In genomic region chr13:41706189-41706588, GRCh38 we compare ENCODE assay signal across 21 cellular contexts.
DNase-seq lines count a peak whose midpoint lies in the region; ATAC-seq and TF ChIP-seq lines count a peak whose summit lies in the region.
"Had no signal": no experiment of that assay in that cellular context is flagged by ENCODE, and none has a peak within 500 bp of the region (broad histone marks: within the 10 kb centered on the region; RNA-seq: fewer than 3 reads in every experiment).

No MANE protein-coding gene starts in this region.

- peak overlapping the region; percentile 16 for H3K4me2 ChIP-seq in parathyroid adenoma (ENCODE audit: low read length)
- H3K4me2 ChIP-seq: smooth muscle cell had no signal

- H2AFZ ChIP-seq in parathyroid adenoma, result no peak overlapping the region

- ATAC-seq in activated naive CD8-positive, alpha-beta T cell treated with anti-CD3 and anti-CD28 coated beads, Interleukin-2, amount 50 U/mL, for 24 hours, result peak; percentile 75
- no peak for ATAC-seq in GM19455 (IDR thresholded peaks at IDR 0.05; ENCODE audit: unreplicated experiment)
- no peak for ATAC-seq in HG03354 (IDR thresholded peaks at IDR 0.05; ENCODE audit: poor library complexity, severe bottlenecking, unreplicated experiment)
- ATAC-seq: body of pancreas, lower lobe of right lung had no signal

- H3K4me3 Mint-ChIP-seq in activated naive CD8-positive, alpha-beta T cell treated with anti-CD3 and anti-CD28 coated beads, Interleukin-2, amount 50 U/mL, for 24 hours, result no peak overlapping the region
- H3K4me3 Mint-ChIP-seq in activated naive CD8-positive, alpha-beta T cell treated with anti-CD3 and anti-CD28 coated beads for 36 hours, result no peak overlapping the region
- H3K4me3 Mint-ChIP-seq: activated naive CD4-positive, alpha-beta T cell treated with anti-CD3 and anti-CD28 coated beads for 36 hours; activated T-cell treated with anti-CD3 and anti-CD28 coated beads, Interleukin-2, amount 50 U/mL, for 24 hours; dendritic cell treated with granulocyte-macrophage colony-stimulating factor and Interleukin-4, amounts not matched to agents 40 ng/mL and 50 ng/mL, for 4 days had no signal

- peaks cover 9% of the 10 kb centered on the region for H3K4me1 Mint-ChIP-seq in activated naive CD8-positive, alpha-beta T cell treated with anti-CD3 and anti-CD28 coated beads, Interleukin-2, amount 50 U/mL, for 24 hours
- peaks cover 6% of the 10 kb centered on the region for H3K4me1 Mint-ChIP-seq in activated naive CD8-positive, alpha-beta T cell treated with anti-CD3 and anti-CD28 coated beads for 36 hours

- H3K36me3 Mint-ChIP-seq in activated naive CD8-positive, alpha-beta T cell treated with anti-CD3 and anti-CD28 coated beads, Interleukin-2, amount 50 U/mL, for 24 hours (ENCODE audit: low read depth), result peaks cover 5% of the 10 kb centered on the region
- peaks cover 11% of the 10 kb centered on the region for H3K36me3 Mint-ChIP-seq in activated naive CD8-positive, alpha-beta T cell treated with anti-CD3 and anti-CD28 coated beads for 36 hours

- H3K79me2 ChIP-seq in parathyroid adenoma, result no peaks in the 10 kb centered on the region

- H3K27me3 ChIP-seq in parathyroid adenoma (ENCODE audit: control insufficient read depth, insufficient read depth, low read length), result no peaks in the 10 kb centered on the region
- H3K27me3 ChIP-seq: body of pancreas had no signal

- H3K27ac Mint-ChIP-seq in activated naive CD8-positive, alpha-beta T cell treated with anti-CD3 and anti-CD28 coated beads, Interleukin-2, amount 50 U/mL, for 24 hours, result no peak overlapping the region
- H3K27ac Mint-ChIP-seq in activated naive CD8-positive, alpha-beta T cell treated with anti-CD3 and anti-CD28 coated beads for 36 hours, result no peak overlapping the region
- H3K27ac Mint-ChIP-seq: activated naive CD4-positive, alpha-beta T cell treated with anti-CD3 and anti-CD28 coated beads for 36 hours; activated T-cell treated with anti-CD3 and anti-CD28 coated beads, Interleukin-2, amount 50 U/mL, for 24 hours; dendritic cell treated with granulocyte-macrophage colony-stimulating factor and Interleukin-4, amounts not matched to agents 40 ng/mL and 50 ng/mL, for 4 days had no signal

- no peaks in the 10 kb centered on the region for H3K27me3 Mint-ChIP-seq in activated naive CD8-positive, alpha-beta T cell treated with anti-CD3 and anti-CD28 coated beads, Interleukin-2, amount 50 U/mL, for 24 hours
- H3K27me3 Mint-ChIP-seq in activated naive CD8-positive, alpha-beta T cell treated with anti-CD3 and anti-CD28 coated beads for 36 hours, result no peaks in the 10 kb centered on the region
- H3K27me3 Mint-ChIP-seq: activated T-cell treated with anti-CD3 and anti-CD28 coated beads, Interleukin-2, amount 50 U/mL, for 24 hours; dendritic cell treated with granulocyte-macrophage colony-stimulating factor and Interleukin-4, amounts not matched to agents 40 ng/mL and 50 ng/mL, for 4 days had no signal

- H3K4me3 ChIP-seq in parathyroid adenoma (ENCODE audit: low read depth, low read length) (no peak overlapping the region), urinary bladder (ENCODE audit: low read depth, low read length) (no peak overlapping the region)
- H3K4me3 ChIP-seq: body of pancreas, lower lobe of right lung, smooth muscle cell had no signal

- no peak for DNase-seq in activated naive CD8-positive, alpha-beta T cell treated with anti-CD3 and anti-CD28 coated beads, Interleukin-2, amount 50 U/mL, for 24 hours
- no peak for DNase-seq in activated naive CD8-positive, alpha-beta T cell treated with anti-CD3 and anti-CD28 coated beads for 36 hours
- DNase-seq in fibroblast of gingiva (ENCODE audit: low read depth) (peak; percentile 20), NK-92 (lab: John Stamatoyannopoulos, UW; ENCODE audit: unreplicated experiment) (no peak)
- DNase-seq: activated CD4-positive, alpha-beta T cell treated with anti-CD3 and anti-CD28 coated beads, Interleukin-2, amount 50 U/mL, for 4 hours; activated naive CD4-positive, alpha-beta T cell treated with anti-CD3 and anti-CD28 coated beads for 36 hours; activated T-cell treated with anti-CD3 and anti-CD28 coated beads, Interleukin-2, amount 50 U/mL, for 24 hours; body of pancreas; C1 segment of cervical spinal cord; DMS 273 treated with DMSO at 0.1 percent for 48 hours; lower lobe of right lung; NCI-H1436 treated with DMSO at 0.1 percent for 48 hours; NCI-H774; stimulated activated CD4-positive, alpha-beta T cell treated with anti-CD3 and anti-CD28 coated beads, Interleukin-4, amount 100 ng/mL, for 24 hours; SW 1271 had no signal

- H3K9me3 ChIP-seq in parathyroid adenoma (ENCODE audit: control insufficient read depth, low read length), result no peaks in the 10 kb centered on the region
- H3K9me3 ChIP-seq: body of pancreas, lower lobe of right lung had no signal

- H3K36me3 ChIP-seq in parathyroid adenoma (ENCODE audit: control insufficient read depth, insufficient read depth, low read length), result no peaks in the 10 kb centered on the region
- no peaks in the 10 kb centered on the region for H3K36me3 ChIP-seq in urinary bladder (ENCODE audit: insufficient read depth)
- H3K36me3 ChIP-seq: lower lobe of right lung had no signal

- peak overlapping the region; percentile 77 for H3K27ac ChIP-seq in parathyroid adenoma
- peak overlapping the region; percentile 10 for H3K27ac ChIP-seq in urinary bladder (ENCODE audit: low read depth)
- H3K27ac ChIP-seq: lower lobe of right lung had no signal

- no peak overlapping the region for H3K9ac ChIP-seq in parathyroid adenoma

- 57% methylated on average over 1 of the region's 1 CpG for WGBS in urinary bladder

- no peak for TF ChIP-seq CTCF in parathyroid adenoma (IDR thresholded peaks at IDR 0.05)

- peaks cover 8% of the 10 kb centered on the region for H3K4me1 ChIP-seq in parathyroid adenoma
- H3K4me1 ChIP-seq in urinary bladder (ENCODE audit: insufficient read depth), result no peaks in the 10 kb centered on the region

- no peaks in the 10 kb centered on the region for H3K9me3 Mint-ChIP-seq in activated naive CD8-positive, alpha-beta T cell treated with anti-CD3 and anti-CD28 coated beads, Interleukin-2, amount 50 U/mL, for 24 hours
- no peaks in the 10 kb centered on the region for H3K9me3 Mint-ChIP-seq in activated naive CD8-positive, alpha-beta T cell treated with anti-CD3 and anti-CD28 coated beads for 36 hours
- H3K9me3 Mint-ChIP-seq: activated naive CD4-positive, alpha-beta T cell treated with anti-CD3 and anti-CD28 coated beads for 36 hours; activated T-cell treated with anti-CD3 and anti-CD28 coated beads, Interleukin-2, amount 50 U/mL, for 24 hours; dendritic cell treated with granulocyte-macrophage colony-stimulating factor and Interleukin-4, amounts not matched to agents 40 ng/mL and 50 ng/mL, for 4 days had no signal
